In the genomic region with DNA sequence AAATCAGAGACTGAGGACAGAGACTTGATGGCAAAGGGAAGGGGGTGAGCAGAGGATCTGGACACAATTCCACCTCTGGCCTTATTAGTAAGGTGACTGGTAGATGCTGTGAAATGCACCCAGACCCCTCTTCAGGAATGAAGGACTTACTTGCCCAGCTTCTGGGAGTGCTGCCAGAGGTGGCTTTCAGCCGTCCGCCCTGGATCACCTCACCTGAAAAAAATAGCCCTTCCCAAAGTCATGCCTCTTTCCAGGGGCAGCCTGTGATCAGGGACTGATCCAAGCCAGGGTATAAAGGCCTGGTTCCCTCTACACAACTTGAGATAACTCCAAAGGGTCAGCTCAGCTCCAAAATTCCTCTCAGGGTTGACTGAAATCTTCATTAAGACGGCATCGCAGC, we compare ENCODE assay signal across 1 cellular context.
TF ChIP-seq lines count a peak whose summit lies in the region.

No MANE protein-coding gene starts in this region.

TF ChIP-seq in HepG2, 621 proteins besides CTCF, POLR2A, EP300 and RAD21:
- no peak for TF ChIP-seq ZNF562 (CRISPR knock-in tag; IDR thresholded peaks at IDR 0.05; ENCODE audit: borderline replicate concordance)
- TF ChIP-seq ZNF10 (CRISPR knock-in tag; IDR thresholded peaks at IDR 0.05; ENCODE audit: borderline replicate concordance, low read depth) = no peak
- no peak for TF ChIP-seq PRPF4 (IDR thresholded peaks at IDR 0.05; ENCODE audit: low read depth, low read length, poor library complexity, severe bottlenecking)
- TF ChIP-seq, protein P1, sequence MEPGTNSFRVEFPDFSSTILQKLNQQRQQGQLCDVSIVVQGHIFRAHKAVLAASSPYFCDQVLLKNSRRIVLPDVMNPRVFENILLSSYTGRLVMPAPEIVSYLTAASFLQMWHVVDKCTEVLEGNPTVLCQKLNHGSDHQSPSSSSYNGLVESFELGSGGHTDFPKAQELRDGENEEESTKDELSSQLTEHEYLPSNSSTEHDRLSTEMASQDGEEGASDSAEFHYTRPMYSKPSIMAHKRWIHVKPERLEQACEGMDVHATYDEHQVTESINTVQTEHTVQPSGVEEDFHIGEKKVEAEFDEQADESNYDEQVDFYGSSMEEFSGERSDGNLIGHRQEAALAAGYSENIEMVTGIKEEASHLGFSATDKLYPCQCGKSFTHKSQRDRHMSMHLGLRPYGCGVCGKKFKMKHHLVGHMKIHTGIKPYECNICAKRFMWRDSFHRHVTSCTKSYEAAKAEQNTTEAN (CRISPR knock-in tag; conservative IDR thresholded peaks at IDR 0.05) = no peak
- TF ChIP-seq, protein P2, sequence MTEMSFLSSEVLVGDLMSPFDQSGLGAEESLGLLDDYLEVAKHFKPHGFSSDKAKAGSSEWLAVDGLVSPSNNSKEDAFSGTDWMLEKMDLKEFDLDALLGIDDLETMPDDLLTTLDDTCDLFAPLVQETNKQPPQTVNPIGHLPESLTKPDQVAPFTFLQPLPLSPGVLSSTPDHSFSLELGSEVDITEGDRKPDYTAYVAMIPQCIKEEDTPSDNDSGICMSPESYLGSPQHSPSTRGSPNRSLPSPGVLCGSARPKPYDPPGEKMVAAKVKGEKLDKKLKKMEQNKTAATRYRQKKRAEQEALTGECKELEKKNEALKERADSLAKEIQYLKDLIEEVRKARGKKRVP (CRISPR knock-in tag; IDR thresholded peaks at IDR 0.05) = no peak
- TF ChIP-seq, protein P3, sequence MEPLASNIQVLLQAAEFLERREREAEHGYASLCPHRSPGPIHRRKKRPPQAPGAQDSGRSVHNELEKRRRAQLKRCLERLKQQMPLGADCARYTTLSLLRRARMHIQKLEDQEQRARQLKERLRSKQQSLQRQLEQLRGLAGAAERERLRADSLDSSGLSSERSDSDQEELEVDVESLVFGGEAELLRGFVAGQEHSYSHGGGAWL (CRISPR knock-in tag; IDR thresholded peaks at IDR 0.05) = no peak
- TF ChIP-seq PHF20 (CRISPR knock-in tag; IDR thresholded peaks at IDR 0.05) = no peak
- no peak for TF ChIP-seq ZNF33B (CRISPR knock-in tag; IDR thresholded peaks at IDR 0.05)
- TF ChIP-seq YEATS4 (CRISPR knock-in tag; IDR thresholded peaks at IDR 0.05; ENCODE audit: borderline replicate concordance) = no peak
- TF ChIP-seq ZNF12 (CRISPR knock-in tag; IDR thresholded peaks at IDR 0.05) = no peak
- TF ChIP-seq, protein P4, sequence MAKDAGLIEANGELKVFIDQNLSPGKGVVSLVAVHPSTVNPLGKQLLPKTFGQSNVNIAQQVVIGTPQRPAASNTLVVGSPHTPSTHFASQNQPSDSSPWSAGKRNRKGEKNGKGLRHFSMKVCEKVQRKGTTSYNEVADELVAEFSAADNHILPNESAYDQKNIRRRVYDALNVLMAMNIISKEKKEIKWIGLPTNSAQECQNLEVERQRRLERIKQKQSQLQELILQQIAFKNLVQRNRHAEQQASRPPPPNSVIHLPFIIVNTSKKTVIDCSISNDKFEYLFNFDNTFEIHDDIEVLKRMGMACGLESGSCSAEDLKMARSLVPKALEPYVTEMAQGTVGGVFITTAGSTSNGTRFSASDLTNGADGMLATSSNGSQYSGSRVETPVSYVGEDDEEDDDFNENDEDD (CRISPR knock-in tag; IDR thresholded peaks at IDR 0.05; ENCODE audit: borderline replicate concordance) = no peak
- no peak for TF ChIP-seq POGZ (CRISPR knock-in tag; IDR thresholded peaks at IDR 0.05)
- TF ChIP-seq ATF6 (CRISPR knock-in tag; conservative IDR thresholded peaks at IDR 0.05) = no peak
